Comparison of ENCODE assay signal across 8 cellular contexts in genomic region chr7:51430480-51431086, GRCh38.
A peak's percentile ranks its signal among the peaks of the same experiment; 100 is the strongest.
DNase-seq lines count a peak whose midpoint lies in the region; TF ChIP-seq lines count a peak whose summit lies in the region.

No MANE protein-coding gene starts in this region.

- no peak for TF ChIP-seq POLR2A in adrenal gland (IDR thresholded peaks at IDR 0.05)
- no peak for TF ChIP-seq POLR2A in sigmoid colon (IDR thresholded peaks at IDR 0.05)

- DNase-seq in activated CD4-positive, alpha-beta T cell treated with anti-CD3 and anti-CD28 coated beads for 24 hours (ENCODE audit: low read depth in 2 of 2) = peak; percentile 18 to 34
- no peak for DNase-seq in activated CD4-positive, alpha-beta T cell treated with anti-CD3 and anti-CD28 coated beads for 1 hour
- DNase-seq in HT-29 (ENCODE audit: low spot score) = peak; percentile 89
- DNase-seq in NT2/D1 (ENCODE audit: low read depth, low spot score) = peak; percentile 76
- DNase-seq in adrenal gland = peak; percentile 19 to 77 (median 60)
- no peak for DNase-seq in left ventricle myocardium inferior
- DNase-seq in sigmoid colon = no peak
- no peak for DNase-seq in epidermal melanocyte (ENCODE audit: insufficient read length, low spot score)

- WGBS in adrenal gland, 4 donors = 11 to 19% (median 14%) methylated on average over 13 of the region's 13 CpGs
- WGBS in sigmoid colon, 2 donors = 19 to 20% methylated on average over 13 of the region's 13 CpGs

- no peaks in the 10 kb centered on the region for H3K36me3 ChIP-seq in NT2/D1 (ENCODE audit: insufficient read depth, insufficient read length, low read length)
- H3K36me3 ChIP-seq in adrenal gland (replicated peaks in 1 of 2) = no peaks in the 10 kb centered on the region
- no peaks in the 10 kb centered on the region for H3K36me3 ChIP-seq in left ventricle myocardium inferior
- no peaks in the 10 kb centered on the region for H3K36me3 ChIP-seq in sigmoid colon

- H3K4me1 ChIP-seq in NT2/D1 (ENCODE audit: insufficient read depth, insufficient read length) = no peaks in the 10 kb centered on the region
- no peaks in the 10 kb centered on the region for H3K4me1 ChIP-seq in adrenal gland (replicated peaks in 1 of 2)
- H3K4me1 ChIP-seq in left ventricle myocardium inferior = no peaks in the 10 kb centered on the region
- H3K4me1 ChIP-seq in sigmoid colon = peaks cover 0 to 6% (median 0%) of the 10 kb centered on the region in 4 donors

- H3K27me3 ChIP-seq in NT2/D1 (ENCODE audit: insufficient read depth, insufficient read length) = no peaks in the 10 kb centered on the region
- H3K27me3 ChIP-seq in adrenal gland = no peaks in the 10 kb centered on the region
- H3K27me3 ChIP-seq in left ventricle myocardium inferior (ENCODE audit: low read depth) = peaks cover 57% of the 10 kb centered on the region
- H3K27me3 ChIP-seq in sigmoid colon = no peaks in the 10 kb centered on the region

- no peak overlapping the region for H3K27ac ChIP-seq in adrenal gland
- H3K27ac ChIP-seq in left ventricle myocardium inferior (replicated peaks) = no peak overlapping the region
- no peak overlapping the region for H3K27ac ChIP-seq in sigmoid colon

- intact Hi-C loops in adrenal gland (cut with DNase I) = no loop called here
- intact Hi-C loops in left ventricle myocardium inferior (cut with micrococcal nuclease) = no loop called here
- intact Hi-C loops in sigmoid colon (cut with DNase I) = no loop called here

- no peaks in the 10 kb centered on the region for H3K9me3 ChIP-seq in NT2/D1 (ENCODE audit: insufficient read depth, low read length)
- no peaks in the 10 kb centered on the region for H3K9me3 ChIP-seq in adrenal gland (replicated peaks in 1 of 3)
- no peaks in the 10 kb centered on the region for H3K9me3 ChIP-seq in left ventricle myocardium inferior (replicated peaks)
- H3K9me3 ChIP-seq in sigmoid colon = no peaks in the 10 kb centered on the region

- TF ChIP-seq CTCF in adrenal gland (IDR thresholded peaks at IDR 0.05) (peak; percentile 69 to 91 (median 81)), left ventricle myocardium inferior (IDR thresholded peaks at IDR 0.05; ENCODE audit: borderline replicate concordance) (peak; percentile 86), sigmoid colon (IDR thresholded peaks at IDR 0.05) (peak in 3 of 4 experiments; percentile 53 to 80 (median 73))

- no peak for TF ChIP-seq EP300 in sigmoid colon (IDR thresholded peaks at IDR 0.05)

- H3K4me3 ChIP-seq in NT2/D1 (ENCODE audit: insufficient read length, low read depth) = no peak overlapping the region
- H3K4me3 ChIP-seq in adrenal gland = no peak overlapping the region
- H3K4me3 ChIP-seq in left ventricle myocardium inferior = no peak overlapping the region
- no peak overlapping the region for H3K4me3 ChIP-seq in sigmoid colon

- no peak overlapping the region for H3K9ac ChIP-seq in NT2/D1 (ENCODE audit: insufficient read length, low read depth)

Comparison
In these comparisons a context has a peak if more than half of its experiments do, and no peak if none do; other contexts are left out.
1. DNase-seq: peak in activated CD4-positive, alpha-beta T cell treated with anti-CD3 and anti-CD28 coated beads for 24 hours (2 of 2), HT-29 (single experiment), NT2/D1 (single experiment) and adrenal gland (7 of 7); none in activated CD4-positive, alpha-beta T cell treated with anti-CD3 and anti-CD28 coated beads for 1 hour (single experiment), left ventricle myocardium inferior (single experiment), sigmoid colon (single experiment) and epidermal melanocyte (single experiment).
2. Peak in every context shown above with its lines, with median percentiles within 50 percentile points of each other: CTCF ChIP-seq.